Comparison of ENCODE assay signal across 19 cellular contexts in the genomic region with DNA sequence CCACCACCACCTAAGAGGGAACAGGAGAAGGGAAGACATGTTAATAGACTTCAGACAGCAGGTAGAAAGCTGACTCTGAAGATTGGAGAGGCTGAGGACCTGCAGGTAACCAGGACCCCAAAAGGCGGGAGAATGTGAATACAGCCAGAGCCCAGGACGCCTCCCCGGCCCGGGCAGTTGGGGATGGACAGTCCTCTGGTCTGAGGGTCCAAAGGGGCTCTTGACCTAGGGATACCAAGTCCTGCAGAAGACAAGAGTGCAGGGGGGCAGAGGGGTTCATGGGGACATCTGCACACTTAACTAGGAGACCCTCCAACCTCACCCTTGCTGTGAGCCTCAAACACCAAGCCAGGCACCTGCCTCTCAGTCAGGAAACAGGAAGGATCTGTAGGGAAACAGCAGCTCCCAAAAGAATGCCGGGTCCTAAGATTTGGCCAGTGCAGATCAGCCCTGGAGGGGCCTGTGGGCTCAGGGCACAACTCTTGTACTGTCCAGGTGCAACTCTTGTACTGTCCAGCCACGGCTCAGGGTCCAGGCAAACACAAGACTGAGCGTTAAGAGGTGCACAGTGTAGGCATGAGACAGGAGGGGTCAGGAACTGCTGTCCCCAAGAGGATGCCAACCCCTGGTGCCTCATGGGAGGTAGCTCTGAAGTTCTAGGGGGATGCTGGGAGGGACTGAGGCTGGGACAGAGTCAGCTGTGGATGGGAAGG. TPM values are rescaled to one million over a fixed set of nuclear protein-coding genes. Genes with fewer than 3 reads are reported as not detected.
A peak's percentile ranks its signal among the peaks of the same experiment; 100 is the strongest.
DNase-seq lines count a peak whose midpoint lies in the region; ATAC-seq and TF ChIP-seq lines count a peak whose summit lies in the region.
"Had no signal": no experiment of that assay in that cellular context is flagged by ENCODE, and none has a peak within 500 bp of the region (broad histone marks: within the 10 kb centered on the region; RNA-seq: fewer than 3 reads in every experiment).

No MANE protein-coding gene starts in this region.

- TF ChIP-seq EP300 in SK-N-SH (IDR thresholded peaks at IDR 0.05; ENCODE audit: borderline replicate concordance in 1 of 2, low read depth in 1 of 2, low read length in 1 of 2): no peak

- no peak overlapping the region for H3K9ac ChIP-seq in SK-N-SH

- peaks cover 7% of the 10 kb centered on the region for H3K4me1 Mint-ChIP-seq in activated naive CD8-positive, alpha-beta T cell (ENCODE audit: low read depth)
- peaks cover 8% of the 10 kb centered on the region for H3K4me1 Mint-ChIP-seq in activated naive CD8-positive, alpha-beta T cell treated with anti-CD3 and anti-CD28 coated beads for 36 hours
- H3K4me1 Mint-ChIP-seq in central memory CD8-positive, alpha-beta T cell: peaks cover 4% of the 10 kb centered on the region
- peaks cover 8 to 19% of the 10 kb centered on the region in 2 donors for H3K4me1 Mint-ChIP-seq in natural killer cell treated with Interleukin-12 subunit alpha and Interleukin-12 subunit beta and Interleukin-15 and Interleukin-18, amount 100 ng/mL, for 72 hours (ENCODE audit: low read depth in 2 of 2)
- peaks cover 3 to 13% of the 10 kb centered on the region in 2 donors for H3K4me1 Mint-ChIP-seq in stimulated activated naive B cell treated with anti-CD40 and anti-IgM and Interleukin-4, amounts not matched to agents 10 μg/mL and 1 μg/mL and 100 μg/mL, for 72 hours

- peak overlapping the region; percentile 79 for H3K4me3 Mint-ChIP-seq in activated naive CD8-positive, alpha-beta T cell
- no peak overlapping the region for H3K4me3 Mint-ChIP-seq in activated naive CD8-positive, alpha-beta T cell treated with anti-CD3 and anti-CD28 coated beads for 36 hours
- H3K4me3 Mint-ChIP-seq in central memory CD8-positive, alpha-beta T cell: peak overlapping the region; percentile 68
- peak overlapping the region; percentile 56 for H3K4me3 Mint-ChIP-seq in natural killer cell treated with Interleukin-12 subunit alpha and Interleukin-12 subunit beta and Interleukin-15 and Interleukin-18, amount 100 ng/mL, for 72 hours
- peak overlapping the region in 1 of 2 donors; percentile 48 for H3K4me3 Mint-ChIP-seq in stimulated activated naive B cell treated with anti-CD40 and anti-IgM and Interleukin-4, amounts not matched to agents 10 μg/mL and 1 μg/mL and 100 μg/mL, for 72 hours

- CTCF ChIA-PET in SK-N-SH (lab: Yijun Ruan, JAX): interaction anchor here (1.5 to 2.0 kb wide), 2 partner anchors 14 to 86 kb away, joined by 3 to 6 read pairs; no protein-coding TSS in a partner anchor

- no peak overlapping the region for H2AFZ ChIP-seq in SK-N-SH (ENCODE audit: low read depth)

- no peak overlapping the region for H3K27ac ChIP-seq in SK-N-SH (ENCODE audit: low read depth in 2 of 2, low read length in 1 of 2)
- H3K27ac ChIP-seq: cardiac muscle cell, heart left ventricle, SJSA1, tibial nerve had no signal

- H3K27me3 Mint-ChIP-seq in activated naive CD8-positive, alpha-beta T cell: peaks cover 2% of the 10 kb centered on the region
- H3K27me3 Mint-ChIP-seq in activated naive CD8-positive, alpha-beta T cell treated with anti-CD3 and anti-CD28 coated beads for 36 hours: no peaks in the 10 kb centered on the region
- peaks cover 14% of the 10 kb centered on the region for H3K27me3 Mint-ChIP-seq in central memory CD8-positive, alpha-beta T cell
- H3K27me3 Mint-ChIP-seq in natural killer cell treated with Interleukin-12 subunit alpha and Interleukin-12 subunit beta and Interleukin-15 and Interleukin-18, amount 100 ng/mL, for 72 hours: peaks cover 0 to 5% of the 10 kb centered on the region in 2 donors
- H3K27me3 Mint-ChIP-seq in stimulated activated naive B cell treated with anti-CD40 and anti-IgM and Interleukin-4, amounts not matched to agents 10 μg/mL and 1 μg/mL and 100 μg/mL, for 72 hours: peaks cover 16 to 24% of the 10 kb centered on the region in 2 donors

- H3K4me3 ChIP-seq in SK-N-SH (ENCODE audit: low read depth in 2 of 2, low read length in 1 of 2): no peak overlapping the region
- H3K4me3 ChIP-seq: cardiac muscle cell, HAP-1, heart left ventricle, SJSA1, tibial nerve had no signal

- no peaks in the 10 kb centered on the region for H3K9me3 ChIP-seq in SK-N-SH

- DNase-seq in activated naive CD8-positive, alpha-beta T cell treated with anti-CD3 and anti-CD28 coated beads for 36 hours: no peak
- DNase-seq in central memory CD8-positive, alpha-beta T cell (ENCODE audit: low spot score in 2 of 2): no peak
- DNase-seq in natural killer cell treated with Interleukin-12 subunit alpha and Interleukin-12 subunit beta and Interleukin-15 and Interleukin-18, amount 100 ng/mL, for 72 hours (ENCODE audit: low spot score): no peak
- DNase-seq in dermis blood vessel endothelial cell (no peak), NCI-H524 treated with DMSO at 0.1 percent for 48 hours (lab: John Stamatoyannopoulos, UW) (no peak), SK-N-SH (no peak)
- DNase-seq in stimulated activated naive B cell treated with anti-CD40 and anti-IgM and Interleukin-4, amounts not matched to agents 10 μg/mL and 1 μg/mL and 100 μg/mL, for 72 hours: no peak
- DNase-seq: activated CD4-positive, alpha-beta T cell treated with anti-CD3 and anti-CD28 coated beads for 36 hours; COR-L47; effector memory CD4-positive, alpha-beta T cell; NCI-H1436 treated with DMSO at 0.1 percent for 48 hours; NCI-H2171 treated with DMSO at 0.1 percent for 48 hours had no signal

- H3K4me1 ChIP-seq in SK-N-SH (ENCODE audit: control insufficient read depth in 1 of 2, insufficient read depth in 2 of 2, low read depth in 1 of 2, low read length in 1 of 2): peaks cover 0 to 21% of the 10 kb centered on the region in 2 experiments; a peak in 1 of 4 replicates

- no peaks in the 10 kb centered on the region for H3K9me3 Mint-ChIP-seq in activated naive CD8-positive, alpha-beta T cell (ENCODE audit: low read depth)
- H3K9me3 Mint-ChIP-seq in activated naive CD8-positive, alpha-beta T cell treated with anti-CD3 and anti-CD28 coated beads for 36 hours: no peaks in the 10 kb centered on the region
- peaks cover 5% of the 10 kb centered on the region for H3K9me3 Mint-ChIP-seq in central memory CD8-positive, alpha-beta T cell
- H3K9me3 Mint-ChIP-seq in natural killer cell treated with Interleukin-12 subunit alpha and Interleukin-12 subunit beta and Interleukin-15 and Interleukin-18, amount 100 ng/mL, for 72 hours: no peaks in the 10 kb centered on the region
- peaks cover 4 to 7% of the 10 kb centered on the region in 2 donors for H3K9me3 Mint-ChIP-seq in stimulated activated naive B cell treated with anti-CD40 and anti-IgM and Interleukin-4, amounts not matched to agents 10 μg/mL and 1 μg/mL and 100 μg/mL, for 72 hours

- TF ChIP-seq CTCF in SK-N-SH (IDR thresholded peaks at IDR 0.05): no peak

- H3K9me2 ChIP-seq in SK-N-SH: no peaks in the 10 kb centered on the region

- 95% methylated on average over 7 of the region's 7 CpGs for WGBS in SK-N-SH (ENCODE audit: low lambda C conversion rate)

- peaks cover 0 to 4% of the 10 kb centered on the region in 2 experiments for H3K36me3 ChIP-seq in SK-N-SH (replicated peaks in 1 of 2; ENCODE audit: control insufficient read depth in 1 of 2, insufficient read depth in 2 of 2, low read length in 1 of 2)
- H3K36me3 ChIP-seq: cardiac muscle cell, HAP-1, heart left ventricle, SJSA1, tibial nerve had no signal

- H3K27ac Mint-ChIP-seq in activated naive CD8-positive, alpha-beta T cell: no peak overlapping the region
- no peak overlapping the region for H3K27ac Mint-ChIP-seq in activated naive CD8-positive, alpha-beta T cell treated with anti-CD3 and anti-CD28 coated beads for 36 hours
- no peak overlapping the region for H3K27ac Mint-ChIP-seq in central memory CD8-positive, alpha-beta T cell (ENCODE audit: low read depth)
- no peak overlapping the region for H3K27ac Mint-ChIP-seq in natural killer cell treated with Interleukin-12 subunit alpha and Interleukin-12 subunit beta and Interleukin-15 and Interleukin-18, amount 100 ng/mL, for 72 hours
- no peak overlapping the region for H3K27ac Mint-ChIP-seq in stimulated activated naive B cell treated with anti-CD40 and anti-IgM and Interleukin-4, amounts not matched to agents 10 μg/mL and 1 μg/mL and 100 μg/mL, for 72 hours
- H3K27ac Mint-ChIP-seq: activated CD4-positive, alpha-beta T cell treated with anti-CD3 and anti-CD28 coated beads for 36 hours had no signal

- H3K27me3 ChIP-seq in SK-N-SH (ENCODE audit: insufficient read depth): no peaks in the 10 kb centered on the region
- H3K27me3 ChIP-seq: heart left ventricle, tibial nerve had no signal

- 0 out of 2 replicates have a peak, but pooled peaks cover 5% of the 10 kb centered on the region for H3K79me2 ChIP-seq in SK-N-SH (ENCODE audit: insufficient read depth)

- ATAC-seq in central memory CD8-positive, alpha-beta T cell (replicated peaks; ENCODE audit: extremely low read depth, poor library complexity, severe bottlenecking): no peak
- ATAC-seq in natural killer cell treated with Interleukin-12 subunit alpha and Interleukin-12 subunit beta and Interleukin-15 and Interleukin-18, amount 100 ng/mL, for 72 hours: no peak
- no peak for ATAC-seq in stimulated activated naive B cell treated with anti-CD40 and anti-IgM and Interleukin-4, amounts not matched to agents 10 μg/mL and 1 μg/mL and 100 μg/mL, for 72 hours (replicated peaks)
- ATAC-seq: activated CD4-positive, alpha-beta T cell treated with anti-CD3 and anti-CD28 coated beads for 36 hours; heart left ventricle; Panc1 had no signal

- no peak for TF ChIP-seq RAD21 in SK-N-SH (IDR thresholded peaks at IDR 0.05; ENCODE audit: low read length)

- no peaks in the 10 kb centered on the region for H3K36me3 Mint-ChIP-seq in activated naive CD8-positive, alpha-beta T cell
- no peaks in the 10 kb centered on the region for H3K36me3 Mint-ChIP-seq in activated naive CD8-positive, alpha-beta T cell treated with anti-CD3 and anti-CD28 coated beads for 36 hours
- H3K36me3 Mint-ChIP-seq in central memory CD8-positive, alpha-beta T cell (ENCODE audit: insufficient read depth): peaks cover 3% of the 10 kb centered on the region
- no peaks in the 10 kb centered on the region for H3K36me3 Mint-ChIP-seq in natural killer cell treated with Interleukin-12 subunit alpha and Interleukin-12 subunit beta and Interleukin-15 and Interleukin-18, amount 100 ng/mL, for 72 hours
- peaks cover 5 to 16% of the 10 kb centered on the region in 2 donors for H3K36me3 Mint-ChIP-seq in stimulated activated naive B cell treated with anti-CD40 and anti-IgM and Interleukin-4, amounts not matched to agents 10 μg/mL and 1 μg/mL and 100 μg/mL, for 72 hours

- POLR2A ChIA-PET in SK-N-SH (lab: Yijun Ruan, JAX): interaction anchor here (0.7 kb wide), 1 partner anchor 46 kb away, joined by 3 read pairs; no protein-coding TSS in a partner anchor

- H3K4me2 ChIP-seq in SK-N-SH: no peak overlapping the region

- no peaks in the 10 kb centered on the region for H4K20me1 ChIP-seq in SK-N-SH (ENCODE audit: insufficient read depth)

- H3F3A ChIP-seq in SK-N-SH (replicated peaks; ENCODE audit: insufficient read depth): no peaks in the 10 kb centered on the region

RNA-seq across cellular contexts. Expression of a gene that starts 2.3 kb away (rescaled TPM):
- total RNA-seq in activated naive CD8-positive, alpha-beta T cell treated with anti-CD3 and anti-CD28 coated beads for 36 hours: 10 to 100 TPM; 15.3 to 16.2 TPM
- total RNA-seq in natural killer cell treated with Interleukin-12 subunit alpha and Interleukin-12 subunit beta and Interleukin-15 and Interleukin-18, amount 100 ng/mL, for 72 hours: 10 to 100 TPM; 29.2 to 34.6 TPM
- total RNA-seq in dermis blood vessel endothelial cell: 6.1 and 8.8 TPM in 2 replicates
- 27.0 and 27.8 TPM in 2 replicates for polyA plus RNA-seq in SK-N-SH (2012; rRNA removed)
- polyA plus RNA-seq in SK-N-SH (2012; cell fraction: cytosol; rRNA removed): 20.1 and 23.8 TPM in 2 replicates
- polyA plus RNA-seq in SK-N-SH (2012; cell fraction: nucleus; rRNA removed): 21.1 and 30.0 TPM in 2 replicates

RNA-seq across cellular contexts. Expression of a gene that starts 22.0 kb away (rescaled TPM):
- 1 to 10 TPM; 3.5 to 3.8 TPM for total RNA-seq in activated naive CD8-positive, alpha-beta T cell treated with anti-CD3 and anti-CD28 coated beads for 36 hours
- total RNA-seq in natural killer cell treated with Interleukin-12 subunit alpha and Interleukin-12 subunit beta and Interleukin-15 and Interleukin-18, amount 100 ng/mL, for 72 hours: 1 to 10 TPM; 6.5 to 8.5 TPM
- total RNA-seq in dermis blood vessel endothelial cell: 6.0 and 10.9 TPM in 2 replicates
- polyA plus RNA-seq in SK-N-SH (2012; rRNA removed): 10.0 and 11.2 TPM in 2 replicates
- polyA plus RNA-seq in SK-N-SH (2012; cell fraction: cytosol; rRNA removed): 7.4 and 7.6 TPM in 2 replicates
- 44.8 and 57.8 TPM in 2 replicates for polyA plus RNA-seq in SK-N-SH (2012; cell fraction: nucleus; rRNA removed)
